In the genomic region with DNA sequence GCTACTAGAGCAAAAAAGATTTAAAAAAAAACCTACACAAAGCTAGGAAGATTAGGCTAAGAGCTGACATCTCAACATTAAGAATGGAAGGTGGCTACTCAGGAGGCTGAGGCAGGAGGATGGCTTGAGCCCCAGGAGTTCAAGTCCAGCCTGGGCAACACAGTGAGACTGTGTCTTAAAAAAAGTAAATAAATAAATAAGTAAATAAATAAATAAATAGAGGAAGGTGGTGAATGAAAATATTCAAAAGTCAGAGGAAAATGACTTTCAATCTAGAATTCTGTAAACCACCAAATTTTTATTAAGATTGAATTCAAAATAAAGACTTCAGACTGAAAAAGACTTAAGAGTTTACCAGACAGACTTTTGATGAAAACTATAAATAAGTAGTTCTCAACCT, we compare ENCODE assay signal across 20 cellular contexts. TPM values are rescaled to one million over a fixed set of nuclear protein-coding genes. Genes with fewer than 3 reads are reported as not detected.
DNase-seq lines count a peak whose midpoint lies in the region; ATAC-seq and TF ChIP-seq lines count a peak whose summit lies in the region.
"Had no signal": no experiment of that assay in that cellular context is flagged by ENCODE, and none has a peak within 500 bp of the region (broad histone marks: within the 10 kb centered on the region; RNA-seq: fewer than 3 reads in every experiment).

No MANE protein-coding gene starts in this region.

- no peak for TF ChIP-seq POLR2A in transverse colon (IDR thresholded peaks at IDR 0.05)

- no peak for TF ChIP-seq EP300 in transverse colon (IDR thresholded peaks at IDR 0.05; ENCODE audit: low read depth)

- H3K9me3 ChIP-seq in HEK293 (ENCODE audit: control insufficient read depth, insufficient read depth, low read depth, low read length) (no peaks in the 10 kb centered on the region), hepatocyte (ENCODE audit: low read depth) (no peaks in the 10 kb centered on the region), smooth muscle cell (replicated peaks; ENCODE audit: low read depth) (no peaks in the 10 kb centered on the region), transverse colon (no peaks in the 10 kb centered on the region)
- H3K9me3 ChIP-seq: Caco-2 had no signal

- CTCF ChIA-PET in HEK293 (lab: Yijun Ruan, JAX) = no interaction called here

- H4K20me1 ChIP-seq in hepatocyte (ENCODE audit: insufficient read depth, poor library complexity, severe bottlenecking) (no peaks in the 10 kb centered on the region), smooth muscle cell (ENCODE audit: low read depth) (no peaks in the 10 kb centered on the region)

- no peak overlapping the region for H3K4me2 ChIP-seq in hepatocyte
- H3K4me2 ChIP-seq in smooth muscle cell = peak overlapping the region; percentile 66
- H3K4me2 ChIP-seq: GM23338 had no signal

- no peak overlapping the region for H3K27ac ChIP-seq in HEK293 (ENCODE audit: extremely low read depth, low read depth, low read length)
- peak overlapping the region; percentile 87 for H3K27ac ChIP-seq in hepatocyte
- no peak overlapping the region for H3K27ac ChIP-seq in smooth muscle cell (ENCODE audit: low read depth)
- H3K27ac ChIP-seq in transverse colon = peak overlapping the region in 3 of 4 donors; percentile 83 to 88 (median 85)

- peak overlapping the region; percentile 31 for H3K9ac ChIP-seq in smooth muscle cell (ENCODE audit: low read depth)

- H3K79me2 ChIP-seq in hepatocyte = no peaks in the 10 kb centered on the region
- H3K79me2 ChIP-seq in smooth muscle cell (ENCODE audit: low read depth) = no peaks in the 10 kb centered on the region

- H3K27me3 ChIP-seq in hepatocyte = no peaks in the 10 kb centered on the region
- H3K27me3 ChIP-seq in smooth muscle cell (ENCODE audit: low read depth) = no peaks in the 10 kb centered on the region
- no peaks in the 10 kb centered on the region for H3K27me3 ChIP-seq in transverse colon

- TF ChIP-seq CTCF in HEK293 (tag by site-specific recombination; IDR thresholded peaks at IDR 0.05) = no peak
- TF ChIP-seq CTCF in hepatocyte (IDR thresholded peaks at IDR 0.05; ENCODE audit: poor library complexity) = no peak
- TF ChIP-seq CTCF in smooth muscle cell (IDR thresholded peaks at IDR 0.05; ENCODE audit: borderline replicate concordance, insufficient read depth, poor library complexity, severe bottlenecking) = no peak
- no peak for TF ChIP-seq CTCF in transverse colon (IDR thresholded peaks at IDR 0.05)

- H2AFZ ChIP-seq in hepatocyte = no peak overlapping the region
- H2AFZ ChIP-seq in smooth muscle cell (ENCODE audit: low read depth) = no peak overlapping the region

- ATAC-seq in HG02852 (IDR thresholded peaks at IDR 0.05; ENCODE audit: unreplicated experiment) = no peak
- ATAC-seq: CD8-positive, alpha-beta T cell; GM23338; HCT116 had no signal

- H3K9me2 ChIP-seq in hepatocyte (replicated peaks; ENCODE audit: insufficient read depth) = no peaks in the 10 kb centered on the region

- DNase-seq in hepatocyte (ENCODE audit: low spot score) = no peak
- no peak for DNase-seq in smooth muscle cell (lab: John Stamatoyannopoulos, UW; ENCODE audit: unreplicated experiment)
- DNase-seq in transverse colon = no peak
- no peak for DNase-seq in NOMO-1 treated with DMSO at 0.1 percent for 48 hours (lab: John Stamatoyannopoulos, UW; ENCODE audit: unreplicated experiment)
- DNase-seq in OCI-M1 (lab: John Stamatoyannopoulos, UW) = no peak
- DNase-seq: 8988T; C1 segment of cervical spinal cord; Caco-2; CD4-positive, CD25-positive, alpha-beta regulatory T cell; CD8-positive, alpha-beta T cell; DMS153; DND-41; H9; HFFc6 had no signal

- H3K4me1 ChIP-seq in HEK293 (ENCODE audit: control insufficient read depth, insufficient read depth, low read length) (no peaks in the 10 kb centered on the region), hepatocyte (ENCODE audit: insufficient read depth) (peaks cover 16% of the 10 kb centered on the region), smooth muscle cell (ENCODE audit: low read depth) (peaks cover 8% of the 10 kb centered on the region), transverse colon (peaks cover 7 to 46% (median 24%) of the 10 kb centered on the region in 4 donors)

- no peaks in the 10 kb centered on the region for H3F3A ChIP-seq in smooth muscle cell (ENCODE audit: low read depth)

- in situ Hi-C loops in transverse colon (cut with MboI; ENCODE audit: low pct_ligation_motif_present in 1 of 4, low pct_unique_long_range_greater_than_20kb in 1 of 4, low sequenced_read_pairs in 3 of 4) = no loop called here

- H3K36me3 ChIP-seq in HEK293 (ENCODE audit: control insufficient read depth in 2 of 2, insufficient read depth in 1 of 2, low read length in 2 of 2) (no peaks in the 10 kb centered on the region), hepatocyte (replicated peaks; ENCODE audit: insufficient read depth, low read depth) (no peaks in the 10 kb centered on the region), smooth muscle cell (ENCODE audit: low read depth) (no peaks in the 10 kb centered on the region), transverse colon (no peaks in the 10 kb centered on the region)

- intact Hi-C loops in transverse colon (cut with DNase I; ENCODE audit: low total_unique reads) = no loop called here

- POLR2A ChIA-PET in HEK293 (lab: Yijun Ruan, JAX) = no interaction called here

- H3K4me3 ChIP-seq in HEK293 (ENCODE audit: low read depth, low read length) (no peak overlapping the region), hepatocyte (no peak overlapping the region), smooth muscle cell (no peak overlapping the region), transverse colon (no peak overlapping the region)
- H3K4me3 ChIP-seq: GM23338 had no signal

TF ChIP-seq in HEK293, 187 proteins besides CTCF, POLR2A, EP300 and RAD21 (continues in another document):
- TF ChIP-seq ZNF354C (tag by site-specific recombination; IDR thresholded peaks at IDR 0.05; ENCODE audit: borderline replicate concordance, low read depth) (no peak), GFI1B (tag by site-specific recombination; IDR thresholded peaks at IDR 0.05) (no peak), ZNF571 (tag by site-specific recombination; IDR thresholded peaks at IDR 0.05) (no peak), BCL11B (tag by site-specific recombination; IDR thresholded peaks at IDR 0.05; ENCODE audit: low read depth) (no peak), ZNF629 (tag by site-specific recombination; IDR thresholded peaks at IDR 0.05) (no peak), ZNF394 (tag by site-specific recombination; IDR thresholded peaks at IDR 0.05; ENCODE audit: borderline replicate concordance) (peak; percentile 89), ZNF211 (tag by site-specific recombination; IDR thresholded peaks at IDR 0.05; ENCODE audit: low read depth) (no peak), ZXDB (tag by site-specific recombination; IDR thresholded peaks at IDR 0.05) (peak; percentile 46; the same call in 1 of the 2 replicates), ATF2 (tag by site-specific recombination; IDR thresholded peaks at IDR 0.05; ENCODE audit: low read depth) (no peak), ZNF548 (tag by site-specific recombination; IDR thresholded peaks at IDR 0.05) (no peak)
- TF ChIP-seq, protein P1, sequence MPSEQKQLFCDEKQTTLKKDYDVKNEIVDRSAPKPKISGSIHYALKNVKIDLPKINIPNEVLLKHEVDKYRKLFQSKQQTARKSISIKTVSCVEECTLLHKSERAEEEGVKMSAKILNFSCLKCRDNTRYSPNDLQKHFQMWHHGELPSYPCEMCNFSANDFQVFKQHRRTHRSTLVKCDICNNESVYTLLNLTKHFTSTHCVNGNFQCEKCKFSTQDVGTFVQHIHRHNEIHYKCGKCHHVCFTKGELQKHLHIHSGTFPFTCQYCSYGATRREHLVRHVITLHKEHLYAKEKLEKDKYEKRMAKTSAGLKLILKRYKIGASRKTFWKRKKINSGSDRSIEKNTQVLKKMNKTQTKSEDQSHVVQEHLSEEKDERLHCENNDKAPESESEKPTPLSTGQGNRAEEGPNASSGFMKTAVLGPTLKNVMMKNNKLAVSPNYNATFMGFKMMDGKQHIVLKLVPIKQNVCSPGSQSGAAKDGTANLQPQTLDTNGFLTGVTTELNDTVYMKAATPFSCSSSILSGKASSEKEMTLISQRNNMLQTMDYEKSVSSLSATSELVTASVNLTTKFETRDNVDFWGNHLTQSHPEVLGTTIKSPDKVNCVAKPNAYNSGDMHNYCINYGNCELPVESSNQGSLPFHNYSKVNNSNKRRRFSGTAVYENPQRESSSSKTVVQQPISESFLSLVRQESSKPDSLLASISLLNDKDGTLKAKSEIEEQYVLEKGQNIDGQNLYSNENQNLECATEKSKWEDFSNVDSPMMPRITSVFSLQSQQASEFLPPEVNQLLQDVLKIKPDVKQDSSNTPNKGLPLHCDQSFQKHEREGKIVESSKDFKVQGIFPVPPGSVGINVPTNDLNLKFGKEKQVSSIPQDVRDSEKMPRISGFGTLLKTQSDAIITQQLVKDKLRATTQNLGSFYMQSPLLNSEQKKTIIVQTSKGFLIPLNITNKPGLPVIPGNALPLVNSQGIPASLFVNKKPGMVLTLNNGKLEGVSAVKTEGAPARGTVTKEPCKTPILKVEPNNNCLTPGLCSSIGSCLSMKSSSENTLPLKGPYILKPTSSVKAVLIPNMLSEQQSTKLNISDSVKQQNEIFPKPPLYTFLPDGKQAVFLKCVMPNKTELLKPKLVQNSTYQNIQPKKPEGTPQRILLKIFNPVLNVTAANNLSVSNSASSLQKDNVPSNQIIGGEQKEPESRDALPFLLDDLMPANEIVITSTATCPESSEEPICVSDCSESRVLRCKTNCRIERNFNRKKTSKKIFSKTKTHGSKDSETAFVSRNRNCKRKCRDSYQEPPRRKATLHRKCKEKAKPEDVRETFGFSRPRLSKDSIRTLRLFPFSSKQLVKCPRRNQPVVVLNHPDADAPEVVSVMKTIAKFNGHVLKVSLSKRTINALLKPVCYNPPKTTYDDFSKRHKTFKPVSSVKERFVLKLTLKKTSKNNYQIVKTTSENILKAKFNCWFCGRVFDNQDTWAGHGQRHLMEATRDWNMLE (tag by site-specific recombination; conservative IDR thresholded peaks at IDR 0.05; ENCODE audit: low read depth) = peak; percentile 83; the same call in 1 of the 2 replicates

RNA-seq across cellular contexts. Expression of gene TMPRSS2, which starts 50.9 kb away (rescaled TPM):
- total RNA-seq in hepatocyte (113 and 121 TPM in 2 replicates), smooth muscle cell (1.3 and 2.0 TPM in 2 replicates), transverse colon (100 to 1,000 TPM in 3 of 4 donors, 10 to 100 TPM in 1; 65.3 to 557 (median 485) TPM)
- polyA plus RNA-seq in hepatocyte (50.8 and 65.9 TPM in 2 replicates), smooth muscle cell (0.39 and 1.3 TPM in 2 replicates)
- total RNA-seq: A673; CD4-positive, CD25-positive, alpha-beta regulatory T cell; CD8-positive, alpha-beta T cell; HFFc6 had no signal
- polyA plus RNA-seq: BJ; CD4-positive, CD25-positive, alpha-beta regulatory T cell had no signal

Comparison
In these comparisons a context has a peak if more than half of its experiments do, and no peak if none do; other contexts are left out.
1. H3K27ac ChIP-seq: peak in hepatocyte (single experiment) and transverse colon (3 of 4); none in HEK293 (single experiment) and smooth muscle cell (single experiment).
2. RNA of gene TMPRSS2, which starts 50.9 kb away (total RNA-seq): 65.3 to 557 TPM in transverse colon and 113 to 121 TPM in hepatocyte; 1.3 to 2.0 TPM in smooth muscle cell; every median in the first group is over 10 times any median in the second.